Comparison of ENCODE assay signal across 1 cellular context in the genomic region with DNA sequence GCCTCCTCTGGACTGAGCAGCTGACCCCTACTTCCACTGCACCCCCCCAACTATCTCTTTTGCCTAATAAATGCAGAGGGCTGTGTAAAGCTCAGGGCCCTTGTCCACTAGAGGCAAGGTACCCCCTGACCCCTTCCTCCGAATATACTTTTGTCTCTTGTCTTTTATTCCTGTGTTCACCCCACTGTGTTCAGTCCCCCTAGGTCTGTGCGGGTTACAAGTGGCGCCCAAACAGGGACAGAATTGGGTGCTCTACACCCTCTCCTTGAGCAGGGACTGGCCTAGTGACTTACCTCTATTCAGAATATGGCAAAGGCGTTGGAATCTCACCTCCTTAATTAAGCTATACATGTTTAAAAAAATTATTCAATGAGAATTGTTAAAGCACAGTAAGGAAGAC.
A peak's percentile ranks its signal among the peaks of the same experiment; 100 is the strongest.
TF ChIP-seq lines count a peak whose summit lies in the region.

No MANE protein-coding gene starts in this region.

TF ChIP-seq in K562, 482 proteins besides CTCF, POLR2A, EP300 and RAD21:
- TF ChIP-seq NR1H2 (CRISPR knock-in tag; IDR thresholded peaks at IDR 0.05), result no peak
- peak; percentile 81 for TF ChIP-seq CBX1 (IDR thresholded peaks at IDR 0.05; ENCODE audit: low read depth)
- TF ChIP-seq CBX5 (IDR thresholded peaks at IDR 0.05; ENCODE audit: borderline replicate concordance, low read depth), result peak; percentile 71; the same call in 1 of the 2 replicates
- TF ChIP-seq TRIM28 (IDR thresholded peaks at IDR 0.05), result peak; percentile 83
- peak in 1 of 2 experiments; percentile 56; a peak in 1 of 3 replicates for TF ChIP-seq CBX3 (IDR thresholded peaks at IDR 0.05; ENCODE audit: borderline replicate concordance in 1 of 2, low read length in 2 of 2)
- no peak for TF ChIP-seq FOXP1 (CRISPR knock-in tag; IDR thresholded peaks at IDR 0.05)
- TF ChIP-seq, protein P1, sequence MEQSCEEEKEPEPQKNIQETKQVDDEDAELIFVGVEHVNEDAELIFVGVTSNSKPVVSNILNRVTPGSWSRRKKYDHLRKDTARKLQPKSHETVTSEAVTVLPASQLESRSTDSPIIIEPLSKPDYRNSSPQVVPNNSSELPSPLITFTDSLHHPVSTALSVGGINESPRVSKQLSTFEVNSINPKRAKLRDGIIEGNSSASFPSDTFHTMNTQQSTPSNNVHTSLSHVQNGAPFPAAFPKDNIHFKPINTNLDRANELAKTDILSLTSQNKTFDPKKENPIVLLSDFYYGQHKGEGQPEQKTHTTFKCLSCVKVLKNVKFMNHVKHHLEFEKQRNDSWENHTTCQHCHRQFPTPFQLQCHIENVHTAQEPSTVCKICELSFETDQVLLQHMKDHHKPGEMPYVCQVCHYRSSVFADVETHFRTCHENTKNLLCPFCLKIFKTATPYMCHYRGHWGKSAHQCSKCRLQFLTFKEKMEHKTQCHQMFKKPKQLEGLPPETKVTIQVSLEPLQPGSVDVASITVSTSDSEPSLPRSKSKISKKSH (CRISPR knock-in tag; IDR thresholded peaks at IDR 0.05), result peak; percentile 44; the same call in 1 of the 2 replicates
- TF ChIP-seq, protein P2, sequence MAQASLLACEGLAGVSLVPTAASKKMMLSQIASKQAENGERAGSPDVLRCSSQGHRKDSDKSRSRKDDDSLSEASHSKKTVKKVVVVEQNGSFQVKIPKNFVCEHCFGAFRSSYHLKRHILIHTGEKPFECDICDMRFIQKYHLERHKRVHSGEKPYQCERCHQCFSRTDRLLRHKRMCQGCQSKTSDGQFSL (CRISPR knock-in tag; IDR thresholded peaks at IDR 0.05), result peak; percentile 60; the same call in 1 of the 2 replicates
- TF ChIP-seq, protein P2 (tag; IDR thresholded peaks at IDR 0.05), result no peak
TF ChIP-seq in K562: peak in this region for 6.
